8 cellular contexts compared by ENCODE assay signal in the genomic region with DNA sequence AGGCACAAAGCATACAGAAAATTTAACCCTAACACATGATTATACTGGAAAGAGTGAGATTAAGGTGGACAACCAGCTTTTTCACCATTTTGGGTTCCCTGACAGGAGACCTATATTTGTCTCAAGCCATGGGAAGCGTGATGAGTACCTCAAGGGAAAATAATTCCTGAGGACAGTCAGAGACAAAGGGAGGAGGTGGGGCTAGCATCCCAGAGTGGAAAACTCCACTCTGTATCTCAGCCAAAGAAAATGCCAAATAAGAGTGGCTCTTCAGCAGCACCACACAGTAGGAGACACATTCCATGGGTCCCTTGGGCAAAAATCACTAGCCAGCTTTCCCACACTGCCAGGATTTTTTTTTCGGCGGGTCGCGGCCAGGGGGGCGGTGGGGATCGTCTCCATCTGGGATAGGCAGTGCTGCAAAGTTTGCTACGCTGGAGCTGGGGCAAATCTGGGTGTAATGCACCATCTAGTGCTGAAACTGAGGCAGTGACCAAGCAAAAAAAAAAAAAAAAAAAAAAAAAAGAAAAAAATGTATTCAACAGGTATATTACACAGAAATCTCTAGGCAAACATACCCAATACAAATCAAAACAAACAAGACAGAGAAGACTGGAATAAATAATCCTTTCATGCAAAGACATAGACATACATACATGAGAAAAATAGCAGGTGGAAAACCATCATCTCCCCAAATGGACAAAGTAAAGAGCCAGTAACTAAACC.
A peak's percentile ranks its signal among the peaks of the same experiment; 100 is the strongest.
DNase-seq lines count a peak whose midpoint lies in the region; ATAC-seq and TF ChIP-seq lines count a peak whose summit lies in the region.

No MANE protein-coding gene starts in this region.

- H2AFZ ChIP-seq in parathyroid adenoma = peak overlapping the region; percentile 59

- intact Hi-C loops in left ventricle myocardium inferior (cut with micrococcal nuclease) (no loop called here), Right ventricle myocardium superior (cut with DNase I) (no loop called here), testis (cut with DNase I; ENCODE audit: low total_unique reads) (no loop called here)

- H3K79me2 ChIP-seq in parathyroid adenoma = no peaks in the 10 kb centered on the region

- TF ChIP-seq CTCF in left ventricle myocardium inferior (IDR thresholded peaks at IDR 0.05; ENCODE audit: borderline replicate concordance) (peak; percentile 40), choroid plexus epithelial cell (conservative IDR thresholded peaks at IDR 0.05; ENCODE audit: low read depth, low read length) (peak; percentile 62), parathyroid adenoma (IDR thresholded peaks at IDR 0.05) (peak; percentile 31), testis (IDR thresholded peaks at IDR 0.05) (no peak)

- ATAC-seq in Right ventricle myocardium superior (ENCODE audit: poor library complexity) (no peak), GM18873 (IDR thresholded peaks at IDR 0.05; ENCODE audit: low FRiP score, unreplicated experiment) (no peak)

- H3K4me2 ChIP-seq in parathyroid adenoma (ENCODE audit: low read length) = no peak overlapping the region

- H3K4me3 ChIP-seq in left ventricle myocardium inferior = no peak overlapping the region
- peak overlapping the region; percentile 21; the same call in 1 of the 2 replicates for H3K4me3 ChIP-seq in MG63
- H3K4me3 ChIP-seq in choroid plexus epithelial cell (ENCODE audit: low read depth, low read length) = peak overlapping the region; percentile 49
- H3K4me3 ChIP-seq in parathyroid adenoma (ENCODE audit: low read depth, low read length) = no peak overlapping the region
- H3K4me3 ChIP-seq in testis = no peak overlapping the region

- no peak for TF ChIP-seq POLR2A in testis (IDR thresholded peaks at IDR 0.05)

- DNase-seq in left ventricle myocardium inferior (no peak), Right ventricle myocardium superior (no peak), MG63 (peak; percentile 24), choroid plexus epithelial cell (ENCODE audit: low read depth) (peak; percentile 56), testis (no peak)
- no peak for DNase-seq in activated naive CD4-positive, alpha-beta T cell treated with Interleukin-2 at 50 U/mL for 16 hours

- H3K27ac ChIP-seq in left ventricle myocardium inferior (replicated peaks) (no peak overlapping the region), parathyroid adenoma (no peak overlapping the region), testis (no peak overlapping the region)

- H3K27me3 ChIP-seq in left ventricle myocardium inferior (ENCODE audit: low read depth) = no peaks in the 10 kb centered on the region
- H3K27me3 ChIP-seq in MG63 = no peaks in the 10 kb centered on the region
- H3K27me3 ChIP-seq in parathyroid adenoma (ENCODE audit: control insufficient read depth, insufficient read depth, low read length) = no peaks in the 10 kb centered on the region
- no peaks in the 10 kb centered on the region for H3K27me3 ChIP-seq in testis

- H3K9me3 ChIP-seq in left ventricle myocardium inferior (replicated peaks) (peaks cover 19% of the 10 kb centered on the region), MG63 (peaks cover 8% of the 10 kb centered on the region), parathyroid adenoma (ENCODE audit: control insufficient read depth, low read length) (no peaks in the 10 kb centered on the region), testis (no peaks in the 10 kb centered on the region)

- H3K4me1 ChIP-seq in left ventricle myocardium inferior = no peaks in the 10 kb centered on the region
- H3K4me1 ChIP-seq in parathyroid adenoma = no peaks in the 10 kb centered on the region
- no peaks in the 10 kb centered on the region for H3K4me1 ChIP-seq in testis

- H3K36me3 ChIP-seq in left ventricle myocardium inferior (no peaks in the 10 kb centered on the region), MG63 (no peaks in the 10 kb centered on the region), parathyroid adenoma (ENCODE audit: control insufficient read depth, insufficient read depth, low read length) (no peaks in the 10 kb centered on the region), testis (ENCODE audit: low read depth, missing control alignments) (no peaks in the 10 kb centered on the region)

- H3K9ac ChIP-seq in parathyroid adenoma = no peak overlapping the region

- WGBS in testis, 2 donors = 5 to 8% methylated on average over 7 to 8 of the region's 8 CpGs

Comparison
In these comparisons a context has a peak if more than half of its experiments do, and no peak if none do; other contexts are left out.
1. DNase-seq: peak in MG63 (single experiment) and choroid plexus epithelial cell (single experiment); none in left ventricle myocardium inferior (single experiment), Right ventricle myocardium superior (single experiment), testis (single experiment) and activated naive CD4-positive, alpha-beta T cell treated with Interleukin-2 at 50 U/mL for 16 hours (single experiment).
2. H3K4me3 ChIP-seq: peak in MG63 (single experiment) and choroid plexus epithelial cell (single experiment); none in left ventricle myocardium inferior (single experiment), parathyroid adenoma (single experiment) and testis (0 of 2).
3. CTCF ChIP-seq: peak in left ventricle myocardium inferior (single experiment), choroid plexus epithelial cell (single experiment) and parathyroid adenoma (single experiment); none in testis (0 of 3).